15 cellular contexts compared by ENCODE assay signal in genomic region chr19:52142001-52142595, GRCh38.
"Had no signal": no experiment of that assay in that cellular context is flagged by ENCODE, and none has a peak within 500 bp of the region (broad histone marks: within the 10 kb centered on the region; RNA-seq: fewer than 3 reads in every experiment).

No MANE protein-coding gene starts in this region.

- H3K27me3 ChIP-seq: brain microvascular endothelial cell, gastrocnemius medialis, heart right ventricle, left lung, sigmoid colon had no signal

- H3K4me3 Mint-ChIP-seq: activated naive CD8-positive, alpha-beta T cell; activated T-cell treated with anti-CD3 and anti-CD28 coated beads, Interleukin-2, amount 50 U/mL, for 24 hours; memory B cell had no signal

- H3K27me3 Mint-ChIP-seq: activated naive CD8-positive, alpha-beta T cell; activated T-cell treated with anti-CD3 and anti-CD28 coated beads, Interleukin-2, amount 50 U/mL, for 24 hours; memory B cell had no signal

- DNase-seq: activated CD4-positive, alpha-beta T cell treated with anti-CD3 and anti-CD28 coated beads, Interleukin-2, amount 50 U/mL, for 4 hours; activated effector memory CD4-positive, alpha-beta T cell treated with Interleukin-2 at 50 U/mL for 16 hours; activated T-cell treated with anti-CD3 and anti-CD28 coated beads, Interleukin-2, amount 50 U/mL, for 24 hours; brain microvascular endothelial cell; gastrocnemius medialis; heart right ventricle; left lung; nephron progenitor cell; sigmoid colon; stimulated activated CD4-positive, alpha-beta T cell treated with anti-CD3 and anti-CD28 coated beads, Interleukin-12 subunit alpha, Interleukin-12 subunit beta, amount 100 ng/mL, for 4 hours; stimulated activated CD4-positive, alpha-beta T cell treated with anti-CD3 and anti-CD28 coated beads, Interleukin-2, amount 100 ng/mL, for 48 hours; stimulated activated naive CD4-positive, alpha-beta T cell treated with Interleukin-2 at 50 U/mL for 16 hours; T-helper 1 cell had no signal

- H3K27ac ChIP-seq: brain microvascular endothelial cell, gastrocnemius medialis, heart right ventricle, left lung, sigmoid colon had no signal

- H3K9me3 ChIP-seq: gastrocnemius medialis, sigmoid colon had no signal

- H3K36me3 ChIP-seq: brain microvascular endothelial cell, gastrocnemius medialis, heart right ventricle, left lung, sigmoid colon had no signal

- H3K4me3 ChIP-seq: gastrocnemius medialis, heart right ventricle, left lung, sigmoid colon had no signal

- H3K27ac Mint-ChIP-seq: activated naive CD8-positive, alpha-beta T cell; activated T-cell treated with anti-CD3 and anti-CD28 coated beads, Interleukin-2, amount 50 U/mL, for 24 hours; memory B cell had no signal

- ATAC-seq: gastrocnemius medialis, heart right ventricle, left lung had no signal
